ENCODE assay signal across 8 cellular contexts in genomic region chrX:78024349-78025108, GRCh38. TPM values are rescaled to one million over a fixed set of nuclear protein-coding genes. Genes with fewer than 3 reads are reported as not detected.
DNase-seq lines count a peak whose midpoint lies in the region; ATAC-seq and TF ChIP-seq lines count a peak whose summit lies in the region.

No MANE protein-coding gene starts in this region.

- no peak overlapping the region for H3K4me3 ChIP-seq in prostate gland

- no peak overlapping the region for H3K23ac ChIP-seq in H9 (ENCODE audit: insufficient read length, low read depth, low read length)

- H3K27ac ChIP-seq in H9 (ENCODE audit: insufficient read length, low read depth, low read length) (no peak overlapping the region), RWPE1 (no peak overlapping the region), prostate gland (no peak overlapping the region)

- H3K18ac ChIP-seq in H9 (ENCODE audit: insufficient read length, low read depth, low read length) = no peak overlapping the region

- H3K27me3 Mint-ChIP-seq in H9 (ENCODE audit: low read depth) = no peaks in the 10 kb centered on the region
- H3K27me3 Mint-ChIP-seq in endothelial cell (ENCODE audit: unreplicated experiment) = no peaks in the 10 kb centered on the region

- no peak for ATAC-seq in HG03097 (IDR thresholded peaks at IDR 0.05; ENCODE audit: low FRiP score, unreplicated experiment)
- ATAC-seq in GM19463 (IDR thresholded peaks at IDR 0.05; ENCODE audit: unreplicated experiment) = no peak

- intact Hi-C loops in prostate gland (cut with DNase I) = loop anchor here (10.0 kb wide), 1 partner anchor 110 kb away; the partner anchor contains the start of gene ATP7A

- TF ChIP-seq CTCF in H9 (conservative IDR thresholded peaks at IDR 0.05) = peak; percentile 71
- TF ChIP-seq CTCF in RWPE1 (conservative IDR thresholded peaks at IDR 0.05; ENCODE audit: low read depth) = peak; percentile 46
- TF ChIP-seq CTCF in endothelial cell (IDR thresholded peaks at IDR 0.05; ENCODE audit: unreplicated experiment) = peak; percentile 50
- TF ChIP-seq CTCF in prostate gland (IDR thresholded peaks at IDR 0.05) = peak; percentile 16 to 42 (median 33)

- H4K5ac ChIP-seq in H9 (ENCODE audit: insufficient read length, low read depth, low read length) = no peak overlapping the region

- H3K14ac ChIP-seq in H9 (ENCODE audit: insufficient read depth, low read length) = no peak overlapping the region

- H3K79me2 ChIP-seq in H9 (ENCODE audit: insufficient read depth, low read length) = no peaks in the 10 kb centered on the region

- no peak overlapping the region for H3K4me2 ChIP-seq in H9 (ENCODE audit: insufficient read depth, insufficient read length, low read length)

- H2BK5ac ChIP-seq in H9 (ENCODE audit: insufficient read length, low read length) = no peak overlapping the region

- no peak overlapping the region for H2BK120ac ChIP-seq in H9 (ENCODE audit: low read depth, low read length, poor library complexity, severe bottlenecking)

- no peak overlapping the region for H2BK15ac ChIP-seq in H9 (ENCODE audit: low read depth, low read length)

- H3T11ph ChIP-seq in H9 (ENCODE audit: low read length) = no peak overlapping the region

- H3K4ac ChIP-seq in H9 (ENCODE audit: low read depth, low read length) = no peak overlapping the region

- WGBS in H9 (ENCODE audit: extremely low coverage, insufficient read length, low lambda C conversion rate) = no CpG with 5 or more reads among the region's 7 CpGs
- WGBS in prostate gland = 83% methylated on average over 5 of the region's 7 CpGs

- peak; percentile 1 for DNase-seq in SIG-M5 treated with dmso at 0.1 percent for 504 hours (lab: John Stamatoyannopoulos, UW; ENCODE audit: unreplicated experiment)
- DNase-seq in SIG-M5 (lab: John Stamatoyannopoulos, UW) = no peak
- peak; percentile 37 for DNase-seq in H9
- DNase-seq in RWPE1 (ENCODE audit: low spot score) = peak; percentile 23
- peak; percentile 2 for DNase-seq in endothelial cell (ENCODE audit: low spot score)
- no peak for DNase-seq in prostate gland (ENCODE audit: low spot score)

- H3K4me1 ChIP-seq in H9 (ENCODE audit: insufficient read depth, low read length) (no peaks in the 10 kb centered on the region), prostate gland (replicated peaks) (no peaks in the 10 kb centered on the region)

- H4K91ac ChIP-seq in H9 (ENCODE audit: insufficient read length, low read depth, low read length) = no peak overlapping the region

- H3K9ac ChIP-seq in H9 (ENCODE audit: extremely low read depth, insufficient read length, low read length) = no peak overlapping the region

- H3K36me3 ChIP-seq in prostate gland = no peaks in the 10 kb centered on the region

- no peak overlapping the region for H3K56ac ChIP-seq in H9 (ENCODE audit: insufficient read length, low read depth, low read length)

- no peak overlapping the region for H2AK5ac ChIP-seq in H9 (ENCODE audit: insufficient read length, low read length)

- H3K36me3 Mint-ChIP-seq in H9 (ENCODE audit: insufficient read depth in 1 of 3, low read depth in 3 of 3) (peaks cover 0 to 2% (median 0%) of the 10 kb centered on the region in 3 experiments; a peak in 3 of 7 replicates), endothelial cell (ENCODE audit: low read depth, unreplicated experiment) (no peaks in the 10 kb centered on the region)

- H3K9me3 Mint-ChIP-seq in H9 (peaks cover 53 to 57% of the 10 kb centered on the region in 2 experiments), endothelial cell (ENCODE audit: unreplicated experiment) (no peaks in the 10 kb centered on the region)

- no peak for TF ChIP-seq POLR2A in prostate gland (IDR thresholded peaks at IDR 0.05)

- H2BK12ac ChIP-seq in H9 (ENCODE audit: insufficient read length, low read depth, low read length) = no peak overlapping the region

- H3K23me2 ChIP-seq in H9 (ENCODE audit: insufficient read length, low read depth, low read length, poor library complexity, severe bottlenecking) = no peaks in the 10 kb centered on the region

- CTCF ChIA-PET in RWPE1 (lab: Yijun Ruan, JAX) = interaction anchor here (0.5 to 1.2 kb wide), 7 partner anchors 14 to 288 kb away, joined by 3 to 5 read pairs (median 3); partner anchors contain the start of gene COX7B

- no peaks in the 10 kb centered on the region for H3K27me3 ChIP-seq in H9 (ENCODE audit: insufficient read depth, low read length)
- H3K27me3 ChIP-seq in prostate gland (replicated peaks; ENCODE audit: insufficient read depth) = no peaks in the 10 kb centered on the region

- no peak overlapping the region for H4K8ac ChIP-seq in H9 (replicated peaks; ENCODE audit: insufficient read length, low read depth, low read length)

- H2AFZ ChIP-seq in H9 (ENCODE audit: low read length) = no peak overlapping the region

- no peaks in the 10 kb centered on the region for H3K79me1 ChIP-seq in H9 (ENCODE audit: insufficient read depth, low read depth, low read length, poor library complexity, severe bottlenecking)

- POLR2A ChIA-PET in RWPE1 (lab: Yijun Ruan, JAX; ENCODE audit: low non-redundant PET) = no interaction called here

- H3K27ac Mint-ChIP-seq in H9 (no peak overlapping the region), endothelial cell (ENCODE audit: unreplicated experiment) (no peak overlapping the region)

- H3K4me3 Mint-ChIP-seq in H9 (no peak overlapping the region; a peak in 1 of 5 replicates), endothelial cell (ENCODE audit: unreplicated experiment) (no peak overlapping the region)

- H2BK20ac ChIP-seq in H9 (ENCODE audit: low read depth, low read length, poor library complexity, severe bottlenecking) = no peak overlapping the region

- H3K4me1 Mint-ChIP-seq in H9 (peaks cover 0 to 2% of the 10 kb centered on the region in 2 experiments; a peak in 1 of 4 replicates), endothelial cell (ENCODE audit: unreplicated experiment) (no peaks in the 10 kb centered on the region)

- no peaks in the 10 kb centered on the region for H4K20me1 ChIP-seq in H9 (ENCODE audit: control insufficient read depth, insufficient read depth, insufficient read length)

- H3K9me3 ChIP-seq in H9 (ENCODE audit: control insufficient read depth, low read depth, low read length) = peaks cover 4% of the 10 kb centered on the region
- no peaks in the 10 kb centered on the region for H3K9me3 ChIP-seq in prostate gland

RNA-seq across cellular contexts. Expression of gene PGAM4, which starts 55.1 kb away (rescaled TPM):
- total RNA-seq in H9 (2021) (0.52 TPM in 1 of 2 replicates, not detected in the other), endothelial cell (ENCODE audit: unreplicated experiment) (not detected), prostate gland (not detected)

Comparison
In these comparisons a context has a peak if more than half of its experiments do, and no peak if none do; other contexts are left out.
1. DNase-seq: peak in SIG-M5 treated with dmso at 0.1 percent for 504 hours (single experiment), H9 (single experiment), RWPE1 (single experiment) and endothelial cell (single experiment); none in SIG-M5 (single experiment) and prostate gland (single experiment).
2. Peak in every context shown above with its lines, with median percentiles within 50 percentile points of each other: CTCF ChIP-seq.